In the genomic region with DNA sequence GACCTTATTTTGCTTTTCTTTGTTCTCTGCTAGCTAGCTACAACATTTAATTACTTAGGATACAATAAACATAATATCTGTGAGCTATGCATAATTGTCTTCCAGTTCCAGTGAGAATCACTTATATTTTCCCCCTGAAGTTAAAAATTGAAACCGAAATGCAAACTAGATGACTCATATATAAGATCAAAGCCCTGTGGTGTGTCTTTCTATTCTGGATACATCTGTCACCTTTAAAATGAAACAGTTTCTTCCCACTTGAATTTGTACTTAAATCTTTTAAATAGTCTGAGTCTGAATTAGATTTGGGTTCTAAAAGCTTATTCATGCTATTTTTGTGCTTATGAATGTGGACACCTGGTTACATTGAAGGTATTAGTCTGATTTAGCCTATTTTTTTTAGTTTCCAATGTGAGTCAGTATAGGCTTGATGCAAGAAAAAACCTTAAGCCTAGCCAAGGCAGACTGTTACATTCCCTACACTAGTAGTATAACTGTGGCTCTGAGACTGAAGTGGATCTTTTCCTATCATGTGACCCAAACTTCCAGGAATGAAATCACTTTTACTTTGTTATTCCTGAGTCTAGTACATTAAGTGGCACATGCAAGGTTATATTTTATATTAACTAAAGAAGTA, we compare ENCODE assay signal across 10 cellular contexts.
DNase-seq lines count a peak whose midpoint lies in the region; ATAC-seq and TF ChIP-seq lines count a peak whose summit lies in the region.
"Had no signal": no experiment of that assay in that cellular context is flagged by ENCODE, and none has a peak within 500 bp of the region (broad histone marks: within the 10 kb centered on the region; RNA-seq: fewer than 3 reads in every experiment).

No MANE protein-coding gene starts in this region.

- no peaks in the 10 kb centered on the region for H3K4me1 ChIP-seq in RWPE2 (ENCODE audit: insufficient read depth, poor library complexity, severe bottlenecking)

- ATAC-seq in GM19023 (IDR thresholded peaks at IDR 0.05; ENCODE audit: unreplicated experiment): peak; percentile 62
- peak; percentile 80 for ATAC-seq in HG02885 (IDR thresholded peaks at IDR 0.05; ENCODE audit: poor library complexity, unreplicated experiment)
- ATAC-seq in RWPE2 (ENCODE audit: low read depth): 0 out of 3 replicates have a peak, but pooled peaks have one; percentile 27
- ATAC-seq: naive thymus-derived CD4-positive, alpha-beta T cell had no signal

- H3K27me3 ChIP-seq in RWPE2 (ENCODE audit: insufficient read depth, poor library complexity, severe bottlenecking): no peaks in the 10 kb centered on the region

- H3K4me3 ChIP-seq in RWPE2 (ENCODE audit: severe bottlenecking): no peak overlapping the region

- no peak for TF ChIP-seq CTCF in RWPE2 (IDR thresholded peaks at IDR 0.05; ENCODE audit: poor library complexity, severe bottlenecking)

- DNase-seq in AG08396 (ENCODE audit: low spot score) (peak; percentile 3), RWPE2 (ENCODE audit: low spot score) (no peak), DMS53 treated with DMSO at 0.1 percent for 48 hours (lab: John Stamatoyannopoulos, UW; ENCODE audit: unreplicated experiment) (no peak), DMS53 (lab: John Stamatoyannopoulos, UW) (no peak), NCI-H69 (lab: John Stamatoyannopoulos, UW) (no peak), NCI-H1092 treated with DMSO at 0.1 percent for 48 hours (lab: John Stamatoyannopoulos, UW) (no peak)
- DNase-seq: activated gamma-delta T cell; naive thymus-derived CD4-positive, alpha-beta T cell had no signal

- no peak overlapping the region for H3K27ac ChIP-seq in RWPE2 (ENCODE audit: poor library complexity, severe bottlenecking)

- H3K9me3 ChIP-seq in RWPE2 (ENCODE audit: severe bottlenecking): no peaks in the 10 kb centered on the region

- H3K36me3 ChIP-seq in RWPE2 (ENCODE audit: low read depth): no peaks in the 10 kb centered on the region

Comparison
In these comparisons a context has a peak if more than half of its experiments do, and no peak if none do; other contexts are left out.
1. ATAC-seq: peak in every context shown above with its lines; median percentile 80 in HG02885; 62 in GM19023; 27 in RWPE2.